30 cellular contexts compared by ENCODE assay signal in genomic region chr2:219087848-219088247, GRCh38. TPM values are rescaled to one million over a fixed set of nuclear protein-coding genes. Genes with fewer than 3 reads are reported as not detected.
"Had no signal": no experiment of that assay in that cellular context is flagged by ENCODE, and none has a peak within 500 bp of the region (broad histone marks: within the 10 kb centered on the region; RNA-seq: fewer than 3 reads in every experiment).

No MANE protein-coding gene starts in this region.

- H3K4me3 Mint-ChIP-seq: endodermal cell; memory B cell; natural killer cell; stimulated activated naive B cell treated with anti-CD40 and anti-IgM and Interleukin-4, amounts not matched to agents 10 μg/mL and 1 μg/mL and 100 μg/mL, for 72 hours; stimulated activated naive CD8-positive, alpha-beta T cell treated with anti-CD3 and anti-CD28 coated beads, Interleukin-15, Interleukin-2, amounts not matched to agents 100 ng/mL and 50 ng/mL, for 24 hours had no signal

- H3K9me3 ChIP-seq: gastroesophageal sphincter, heart left ventricle, ovary, psoas muscle, spleen, suprapubic skin, transverse colon, upper lobe of right lung, uterus had no signal

- H3K9me3 Mint-ChIP-seq: memory B cell; natural killer cell; stimulated activated naive B cell treated with anti-CD40 and anti-IgM and Interleukin-4, amounts not matched to agents 10 μg/mL and 1 μg/mL and 100 μg/mL, for 72 hours; stimulated activated naive CD8-positive, alpha-beta T cell treated with anti-CD3 and anti-CD28 coated beads, Interleukin-15, Interleukin-2, amounts not matched to agents 100 ng/mL and 50 ng/mL, for 24 hours had no signal

- H3K4me2 ChIP-seq: hepatocyte had no signal

- H3K27me3 ChIP-seq: foreskin keratinocyte, gastroesophageal sphincter, heart left ventricle, hepatocyte, ovary, spleen, suprapubic skin, transverse colon, upper lobe of right lung, uterus had no signal

- H3K27me3 Mint-ChIP-seq: memory B cell; stimulated activated naive B cell treated with anti-CD40 and anti-IgM and Interleukin-4, amounts not matched to agents 10 μg/mL and 1 μg/mL and 100 μg/mL, for 72 hours; stimulated activated naive CD8-positive, alpha-beta T cell treated with anti-CD3 and anti-CD28 coated beads, Interleukin-15, Interleukin-2, amounts not matched to agents 100 ng/mL and 50 ng/mL, for 24 hours had no signal

- H3K27ac Mint-ChIP-seq: endodermal cell; memory B cell; natural killer cell; stimulated activated naive B cell treated with anti-CD40 and anti-IgM and Interleukin-4, amounts not matched to agents 10 μg/mL and 1 μg/mL and 100 μg/mL, for 72 hours; stimulated activated naive CD8-positive, alpha-beta T cell treated with anti-CD3 and anti-CD28 coated beads, Interleukin-15, Interleukin-2, amounts not matched to agents 100 ng/mL and 50 ng/mL, for 24 hours had no signal

- H3K27ac ChIP-seq: epithelial cell of prostate, foreskin keratinocyte, gastroesophageal sphincter, heart left ventricle, hepatocyte, ovary, psoas muscle, skin epidermis, spleen, suprapubic skin, transverse colon, upper lobe of right lung, uterus had no signal

- DNase-seq: effector CD8-positive, alpha-beta T cell; endodermal cell; foreskin keratinocyte; heart left ventricle; kidney; natural killer cell; occipital lobe; ovary; posterior cingulate gyrus; psoas muscle; right cardiac atrium; spleen; stimulated activated CD4-positive, alpha-beta T cell treated with anti-CD3 and anti-CD28 coated beads, Interleukin-15, amount 100 ng/mL, for 24 hours; stimulated activated CD4-positive, alpha-beta T cell treated with anti-CD3 and anti-CD28 coated beads, Interleukin-2, amount 100 ng/mL, for 48 hours; stimulated activated naive B cell treated with anti-CD40 and anti-IgM and Interleukin-4, amounts not matched to agents 10 μg/mL and 1 μg/mL and 100 μg/mL, for 72 hours; transverse colon; upper lobe of right lung; uterus had no signal

- H3K4me1 ChIP-seq: foreskin keratinocyte, gastroesophageal sphincter, psoas muscle, suprapubic skin, uterus had no signal

- H3K36me3 Mint-ChIP-seq: natural killer cell had no signal

- H3K4me3 ChIP-seq: gastroesophageal sphincter, heart left ventricle, hepatocyte, lung, ovary, psoas muscle, skin epidermis, spleen, suprapubic skin, transverse colon, upper lobe of right lung, uterus had no signal

- ATAC-seq: esophagus mucosa; foreskin keratinocyte; gastroesophageal sphincter; heart left ventricle; left lobe of liver; natural killer cell; psoas muscle; right cardiac atrium; stimulated activated naive B cell treated with anti-CD40 and anti-IgM and Interleukin-4, amounts not matched to agents 10 μg/mL and 1 μg/mL and 100 μg/mL, for 72 hours; upper lobe of right lung had no signal

- FAIRE-seq: kidney had no signal

- H3K36me3 ChIP-seq: heart left ventricle, ovary, suprapubic skin, upper lobe of right lung, uterus had no signal

- H2AFZ ChIP-seq: hepatocyte had no signal

RNA-seq across cellular contexts. Expression of gene IHH, which starts 27.1 kb away (rescaled TPM):
- total RNA-seq: foreskin keratinocyte, heart left ventricle, natural killer cell, psoas muscle, right cardiac atrium, spleen had no signal
- polyA plus RNA-seq: heart left ventricle, neural cell had no signal

RNA-seq across cellular contexts. Expression of gene CFAP65, which starts 46.5 kb away (rescaled TPM):
- total RNA-seq: esophagus mucosa, foreskin keratinocyte, gastroesophageal sphincter, liver, natural killer cell, psoas muscle, right cardiac atrium, suprapubic skin, upper lobe of right lung had no signal
- polyA plus RNA-seq: foreskin keratinocyte, heart left ventricle, liver, psoas muscle, right cardiac atrium, spleen had no signal
